Comparison of ENCODE assay signal across 21 cellular contexts in genomic region chr16:79656537-79657115, GRCh38. TPM values are rescaled to one million over a fixed set of nuclear protein-coding genes. Genes with fewer than 3 reads are reported as not detected.
DNase-seq lines count a peak whose midpoint lies in the region; ATAC-seq and TF ChIP-seq lines count a peak whose summit lies in the region.
"Had no signal": no experiment of that assay in that cellular context is flagged by ENCODE, and none has a peak within 500 bp of the region (broad histone marks: within the 10 kb centered on the region; RNA-seq: fewer than 3 reads in every experiment).

No MANE protein-coding gene starts in this region.

- no peak overlapping the region for H2BK12ac ChIP-seq in mesenchymal stem cell (ENCODE audit: low read length in 2 of 2)

- no peak overlapping the region for H3K18ac ChIP-seq in mesenchymal stem cell (ENCODE audit: low read depth in 1 of 2, low read length in 2 of 2)

- H3K23ac ChIP-seq in mesenchymal stem cell (ENCODE audit: low read length in 2 of 2): no peak overlapping the region

- H3K14ac ChIP-seq in mesenchymal stem cell (ENCODE audit: low read length in 2 of 2): no peak overlapping the region

- H2AFZ ChIP-seq in mesenchymal stem cell (ENCODE audit: low read depth, low read length): no peak overlapping the region

- H3K27ac ChIP-seq in mesenchymal stem cell (ENCODE audit: low read length, poor library complexity, severe bottlenecking): no peak overlapping the region
- H3K27ac ChIP-seq in left ventricle myocardium inferior (replicated peaks): no peak overlapping the region
- H3K27ac ChIP-seq: A549; BLaER1 treated with 17β-estradiol and CSF1 and Interleukin-3, amounts not matched to agents 10 nM and 100 nM; breast epithelium; gastrocnemius medialis; ovary; sigmoid colon had no signal

- no peaks in the 10 kb centered on the region for H3K79me1 ChIP-seq in mesenchymal stem cell (replicated peaks; ENCODE audit: low read length, poor library complexity, severe bottlenecking)

- no peak overlapping the region for H2BK5ac ChIP-seq in mesenchymal stem cell (ENCODE audit: low read depth, low read length, poor library complexity, severe bottlenecking)

- H4K91ac ChIP-seq in mesenchymal stem cell (ENCODE audit: low read length): no peak overlapping the region

- intact Hi-C loops in left ventricle myocardium inferior (cut with micrococcal nuclease): no loop called here

- no peak overlapping the region for H2BK15ac ChIP-seq in mesenchymal stem cell (ENCODE audit: low read depth, poor library complexity, severe bottlenecking)

- no peak for ATAC-seq in HG02938 (IDR thresholded peaks at IDR 0.05; ENCODE audit: unreplicated experiment)
- ATAC-seq: A549; gastrocnemius medialis; left ventricle myocardium superior; stimulated activated naive CD8-positive, alpha-beta T cell treated with anti-CD3 and anti-CD28 coated beads, Interleukin-15, Interleukin-2, amounts not matched to agents 100 U/mL and 50 U/mL, for 24 hours had no signal

- H2BK120ac ChIP-seq in mesenchymal stem cell (ENCODE audit: low read depth, low read length): no peak overlapping the region

- H3K9me3 ChIP-seq in mesenchymal stem cell (ENCODE audit: control insufficient read depth, low read length) (no peaks in the 10 kb centered on the region), left ventricle myocardium inferior (replicated peaks) (peaks cover 7% of the 10 kb centered on the region)
- H3K9me3 ChIP-seq: A549; BLaER1 treated with 17β-estradiol and CSF1 and Interleukin-3, amounts not matched to agents 10 nM and 100 nM; breast epithelium; gastrocnemius medialis; ovary; sigmoid colon had no signal

- H4K8ac ChIP-seq in mesenchymal stem cell (ENCODE audit: low read length): no peak overlapping the region

- WGBS in mesenchymal stem cell: 33% methylated on average over 1 of the region's 6 CpGs

- no peak overlapping the region for H3K4me3 ChIP-seq in mesenchymal stem cell (ENCODE audit: insufficient read depth in 1 of 2, low read depth in 1 of 2, low read length in 2 of 2)
- no peak overlapping the region for H3K4me3 ChIP-seq in left ventricle myocardium inferior
- H3K4me3 ChIP-seq: A549; BLaER1 treated with 17β-estradiol and CSF1 and Interleukin-3, amounts not matched to agents 10 nM and 100 nM; breast epithelium; gastrocnemius medialis; ovary; sigmoid colon had no signal

- H3K9ac ChIP-seq in mesenchymal stem cell (ENCODE audit: low read length): no peak overlapping the region
- H3K9ac ChIP-seq: BLaER1 treated with 17β-estradiol and CSF1 and Interleukin-3, amounts not matched to agents 10 nM and 100 nM had no signal

- H3K36me3 ChIP-seq in mesenchymal stem cell (ENCODE audit: control insufficient read depth in 1 of 2, insufficient read depth in 2 of 2, low read depth in 1 of 2, low read length in 2 of 2) (no peaks in the 10 kb centered on the region), left ventricle myocardium inferior (no peaks in the 10 kb centered on the region)
- H3K36me3 ChIP-seq: BLaER1 treated with 17β-estradiol and CSF1 and Interleukin-3, amounts not matched to agents 10 nM and 100 nM; breast epithelium; gastrocnemius medialis; ovary; sigmoid colon had no signal

- peaks cover 0 to 9% of the 10 kb centered on the region in 2 experiments for H3K27me3 ChIP-seq in mesenchymal stem cell (ENCODE audit: control insufficient read depth in 1 of 2, insufficient read depth in 1 of 2, low read length in 2 of 2)
- no peaks in the 10 kb centered on the region for H3K27me3 ChIP-seq in left ventricle myocardium inferior (ENCODE audit: low read depth)
- H3K27me3 ChIP-seq: BLaER1 treated with 17β-estradiol and CSF1 and Interleukin-3, amounts not matched to agents 10 nM and 100 nM; breast epithelium; gastrocnemius medialis; ovary; sigmoid colon had no signal

- H2AK5ac ChIP-seq in mesenchymal stem cell (ENCODE audit: low read length, severe bottlenecking): no peak overlapping the region

- H3K4me1 ChIP-seq in mesenchymal stem cell (ENCODE audit: control insufficient read depth, insufficient read depth, low read depth, low read length) (peaks cover 8% of the 10 kb centered on the region), left ventricle myocardium inferior (peaks cover 6% of the 10 kb centered on the region)
- H3K4me1 ChIP-seq: breast epithelium, gastrocnemius medialis had no signal

- no peak overlapping the region for H3K4me2 ChIP-seq in mesenchymal stem cell (ENCODE audit: low read length, poor library complexity, severe bottlenecking)
- H3K4me2 ChIP-seq: A549; BLaER1 treated with 17β-estradiol and CSF1 and Interleukin-3, amounts not matched to agents 10 nM and 100 nM had no signal

- no peak overlapping the region for H3K4ac ChIP-seq in mesenchymal stem cell (ENCODE audit: low read depth in 1 of 2, low read length in 2 of 2)

- DNase-seq in DMS153 treated with DMSO at 0.1 percent for 48 hours (lab: John Stamatoyannopoulos, UW; ENCODE audit: unreplicated experiment) (peak; percentile 89), NCI-H1417 (lab: John Stamatoyannopoulos, UW) (peak; percentile 81 to 98 (median 83)), NCI-H69 (lab: John Stamatoyannopoulos, UW) (peak; percentile 94), mesenchymal stem cell (peak; percentile 75), left ventricle myocardium inferior (no peak), NCI-H2107 treated with DMSO at 0.1 percent for 48 hours (lab: John Stamatoyannopoulos, UW; ENCODE audit: unreplicated experiment) (no peak)
- DNase-seq in activated CD4-positive, alpha-beta T cell treated with anti-CD3 and anti-CD28 coated beads, Interleukin-2, amount 50 U/mL, for 48 hours: no peak
- DNase-seq: gastrocnemius medialis; left ventricle myocardium superior; NCI-H226; ovary; Right ventricle myocardium superior; sigmoid colon; stimulated activated CD4-positive, alpha-beta T cell treated with anti-CD3 and anti-CD28 coated beads, Interleukin-1b, Interleukin-23, amount 100 ng/mL, for 48 hours; stimulated activated naive CD8-positive, alpha-beta T cell treated with anti-CD3 and anti-CD28 coated beads, Interleukin-15, Interleukin-2, amounts not matched to agents 100 U/mL and 50 U/mL, for 24 hours; T-helper 2 cell; trophoblast cell had no signal

- no peak for TF ChIP-seq CTCF in left ventricle myocardium inferior (IDR thresholded peaks at IDR 0.05; ENCODE audit: borderline replicate concordance)

RNA-seq across cellular contexts. Expression of gene MAF, which starts 56.1 kb away (rescaled TPM):
- polyA plus RNA-seq in mesenchymal stem cell (2013, experiment 1 of 2): 32.9 TPM
- polyA plus RNA-seq in mesenchymal stem cell (2013, experiment 2 of 2): 32.6 TPM
- 11.5 TPM for total RNA-seq in left ventricle myocardium inferior

Comparison
In these comparisons a context has a peak if more than half of its experiments do, and no peak if none do; other contexts are left out.
1. DNase-seq: peak in DMS153 treated with DMSO at 0.1 percent for 48 hours (single experiment), NCI-H1417 (3 of 3), NCI-H69 (single experiment) and mesenchymal stem cell (single experiment); none in left ventricle myocardium inferior (single experiment), NCI-H2107 treated with DMSO at 0.1 percent for 48 hours (single experiment) and activated CD4-positive, alpha-beta T cell treated with anti-CD3 and anti-CD28 coated beads, Interleukin-2, amount 50 U/mL, for 48 hours (0 of 2).